In genomic region chr12:29627221-29627620, GRCh38 we compare ENCODE assay signal across 31 cellular contexts.
A peak's percentile ranks its signal among the peaks of the same experiment; 100 is the strongest.
DNase-seq lines count a peak whose midpoint lies in the region; ATAC-seq and TF ChIP-seq lines count a peak whose summit lies in the region.
"Had no signal": no experiment of that assay in that cellular context is flagged by ENCODE, and none has a peak within 500 bp of the region (broad histone marks: within the 10 kb centered on the region; RNA-seq: fewer than 3 reads in every experiment).

No MANE protein-coding gene starts in this region.

- H3K36me3 ChIP-seq in GM23338 (ENCODE audit: insufficient read depth), result no peaks in the 10 kb centered on the region
- H3K36me3 ChIP-seq: BE2C; BLaER1; BLaER1 treated with 17β-estradiol and CSF1 and Interleukin-3, amounts not matched to agents 10 nM and 100 nM had no signal

- H3K4me1 Mint-ChIP-seq in GM23338, result peaks cover 13% of the 10 kb centered on the region; the same call in 2 of the 3 replicates
- peaks cover 35% of the 10 kb centered on the region for H3K4me1 Mint-ChIP-seq in WTC11
- H3K4me1 Mint-ChIP-seq: B cell; CD14-positive monocyte; CD4-positive, alpha-beta memory T cell; CD4-positive, CD25-positive, alpha-beta regulatory T cell; CD8-positive, alpha-beta memory T cell had no signal

- H3K9me2 ChIP-seq in GM23338 (ENCODE audit: insufficient read depth), result peaks cover 4% of the 10 kb centered on the region; the same call in 1 of the 2 replicates

- peaks cover 8% of the 10 kb centered on the region; the same call in 2 of the 3 replicates for H3K9me3 Mint-ChIP-seq in GM23338
- peaks cover 13% of the 10 kb centered on the region for H3K9me3 Mint-ChIP-seq in WTC11

- no peak for DNase-seq in GM23338 (ENCODE audit: low spot score)
- no peak for DNase-seq in WTC11 (ENCODE audit: low spot score)
- no peak for DNase-seq in hippocampal formation (lab: John Stamatoyannopoulos, UW)
- DNase-seq: 8988T; ACHN; AML-193; BE2C; C1 segment of cervical spinal cord; Caco-2; Calu3; CD4-positive, alpha-beta memory T cell; CD4-positive, alpha-beta T cell; CD4-positive, CD25-positive, alpha-beta regulatory T cell; CD8-positive, alpha-beta memory T cell; CD8-positive, alpha-beta T cell; COR-L47; DMS 273 treated with DMSO at 0.1 percent for 48 hours; DMS153; DMS53; DMS79; DMS79 treated with DMSO at 0.1 percent for 48 hours; DND-41; EL had no signal

- H3K27ac Mint-ChIP-seq in GM23338 (no peak overlapping the region), WTC11 (no peak overlapping the region)
- H3K27ac Mint-ChIP-seq: B cell; CD14-positive monocyte; CD4-positive, alpha-beta memory T cell; CD4-positive, alpha-beta T cell; CD4-positive, CD25-positive, alpha-beta regulatory T cell; CD8-positive, alpha-beta memory T cell; CD8-positive, alpha-beta T cell had no signal

- H3K4me3 Mint-ChIP-seq in GM23338 (no peak overlapping the region), WTC11 (no peak overlapping the region)
- H3K4me3 Mint-ChIP-seq: B cell; CD14-positive monocyte; CD4-positive, alpha-beta memory T cell; CD4-positive, alpha-beta T cell; CD4-positive, CD25-positive, alpha-beta regulatory T cell; CD8-positive, alpha-beta memory T cell; CD8-positive, alpha-beta T cell had no signal

- no peak overlapping the region for H3K4me3 ChIP-seq in GM23338
- H3K4me3 ChIP-seq: A549; BLaER1; BLaER1 treated with 17β-estradiol and CSF1 and Interleukin-3, amounts not matched to agents 10 nM and 100 nM had no signal

- no peaks in the 10 kb centered on the region for H3K27me3 Mint-ChIP-seq in GM23338 (ENCODE audit: insufficient read depth, low read depth, poor library complexity)
- H3K27me3 Mint-ChIP-seq in WTC11 (ENCODE audit: low read depth), result no peaks in the 10 kb centered on the region
- H3K27me3 Mint-ChIP-seq: B cell; CD4-positive, alpha-beta T cell had no signal

- H3F3A ChIP-seq in GM23338 (replicated peaks; ENCODE audit: low read depth), result no peaks in the 10 kb centered on the region

- H3K79me2 ChIP-seq in GM23338 (replicated peaks; ENCODE audit: insufficient read depth), result no peaks in the 10 kb centered on the region

- TF ChIP-seq CTCF in GM23338 (conservative IDR thresholded peaks at IDR 0.05; ENCODE audit: low read depth in 2 of 2) (no peak), WTC11 (IDR thresholded peaks at IDR 0.05) (no peak)

- H3K4me2 ChIP-seq in GM23338, result peak overlapping the region; percentile 24; the same call in 1 of the 2 replicates
- H3K4me2 ChIP-seq: A549; BLaER1; BLaER1 treated with 17β-estradiol and CSF1 and Interleukin-3, amounts not matched to agents 10 nM and 100 nM had no signal

- H3K4me1 ChIP-seq in GM23338 (ENCODE audit: insufficient read depth), result peaks cover 20% of the 10 kb centered on the region
- H3K4me1 ChIP-seq: A549; BE2C; BLaER1; BLaER1 treated with 17β-estradiol and CSF1 and Interleukin-3, amounts not matched to agents 10 nM and 100 nM; Caco-2 had no signal

- no peak overlapping the region for H2AFZ ChIP-seq in GM23338

- H4K20me1 ChIP-seq in GM23338 (replicated peaks; ENCODE audit: insufficient read depth), result no peaks in the 10 kb centered on the region
- H4K20me1 ChIP-seq: BLaER1; BLaER1 treated with 17β-estradiol and CSF1 and Interleukin-3, amounts not matched to agents 10 nM and 100 nM had no signal

- CTCF ChIA-PET in WTC11 (lab: Charles Lee), result interaction anchor here (0.8 to 1.4 kb wide), 2 partner anchors 17 to 58 kb away, joined by 3 to 4 read pairs; no protein-coding TSS in a partner anchor

- POLR2A ChIA-PET in WTC11 (lab: Charles Lee), result no interaction called here

- H3K27ac ChIP-seq in GM23338 (ENCODE audit: low read depth), result no peak overlapping the region
- H3K27ac ChIP-seq: 22Rv1; A549; BLaER1; BLaER1 treated with 17β-estradiol and CSF1 and Interleukin-3, amounts not matched to agents 10 nM and 100 nM; C4-2B had no signal

- ATAC-seq in GM23338 (no peak), WTC11 (peak; percentile 22; the same call in 1 of the 2 replicates), GM21423 (IDR thresholded peaks at IDR 0.05; ENCODE audit: unreplicated experiment) (no peak)
- ATAC-seq: A549; CD8-positive, alpha-beta T cell had no signal

- H3K36me3 Mint-ChIP-seq in GM23338 (ENCODE audit: low read depth) (peaks cover 47% of the 10 kb centered on the region), WTC11 (peaks cover 28% of the 10 kb centered on the region)
- H3K36me3 Mint-ChIP-seq: CD4-positive, alpha-beta memory T cell; CD4-positive, CD25-positive, alpha-beta regulatory T cell; CD8-positive, alpha-beta memory T cell; CD8-positive, alpha-beta T cell had no signal

- H3K27me3 ChIP-seq in GM23338 (ENCODE audit: insufficient read depth), result no peaks in the 10 kb centered on the region
- H3K27me3 ChIP-seq: BE2C; BLaER1; BLaER1 treated with 17β-estradiol and CSF1 and Interleukin-3, amounts not matched to agents 10 nM and 100 nM had no signal

TF ChIP-seq in GM23338, 12 proteins besides CTCF, POLR2A, EP300 and RAD21:
- TF ChIP-seq NANOG (IDR thresholded peaks at IDR 0.05; ENCODE audit: borderline replicate concordance), result peak; percentile 33; the same call in 1 of the 2 replicates
- TF ChIP-seq REST (IDR thresholded peaks at IDR 0.05; ENCODE audit: unreplicated experiment), result no peak
- TF ChIP-seq ZNF114 (CRISPR knock-in tag; IDR thresholded peaks at IDR 0.05), result no peak

TF ChIP-seq in WTC11, 78 proteins besides CTCF, POLR2A, EP300 and RAD21 (continues in another document):
- TF ChIP-seq USF1 (CRISPR knock-in tag; IDR thresholded peaks at IDR 0.05) (no peak), ZNF281 (CRISPR knock-in tag; IDR thresholded peaks at IDR 0.05) (no peak), HMGXB4 (CRISPR knock-in tag; IDR thresholded peaks at IDR 0.05) (no peak), JAZF1 (CRISPR knock-in tag; IDR thresholded peaks at IDR 0.05) (no peak), GRHL2 (CRISPR knock-in tag; IDR thresholded peaks at IDR 0.05; ENCODE audit: insufficient replicate concordance, severe bottlenecking) (no peak), ZNF219 (CRISPR knock-in tag; IDR thresholded peaks at IDR 0.05; ENCODE audit: borderline replicate concordance) (no peak), NR3C1 (CRISPR knock-in tag; conservative IDR thresholded peaks at IDR 0.05; ENCODE audit: low read depth) (no peak), IRF1 (CRISPR knock-in tag; IDR thresholded peaks at IDR 0.05) (no peak)
